17 cellular contexts compared by ENCODE assay signal in genomic region chr18:65016631-65017371, GRCh38.
DNase-seq lines count a peak whose midpoint lies in the region; ATAC-seq lines count a peak whose summit lies in the region.
"Had no signal": no experiment of that assay in that cellular context is flagged by ENCODE, and none has a peak within 500 bp of the region (broad histone marks: within the 10 kb centered on the region; RNA-seq: fewer than 3 reads in every experiment).

No MANE protein-coding gene starts in this region.

- no peak overlapping the region for H4K8ac ChIP-seq in neuronal stem cell (ENCODE audit: low read depth, low read length)

- no peaks in the 10 kb centered on the region for H3K36me3 Mint-ChIP-seq in stimulated activated effector memory CD8-positive, alpha-beta T cell treated with anti-CD3 and anti-CD28 coated beads, Interleukin-12 subunit alpha, Interleukin-12 subunit beta, amount 100 ng/mL, for 72 hours

- H3K14ac ChIP-seq in neuronal stem cell (ENCODE audit: low read length): peak overlapping the region; percentile 63

- no peak overlapping the region for H2AK5ac ChIP-seq in neuronal stem cell (ENCODE audit: low read depth, low read length)

- peak overlapping the region in 1 of 2 donors; percentile 60 for H3K4me3 ChIP-seq in neuronal stem cell (ENCODE audit: low read length in 2 of 2)
- H3K4me3 ChIP-seq: HAP-1 had no signal

- no peaks in the 10 kb centered on the region for H3K9me3 ChIP-seq in neuronal stem cell (replicated peaks in 1 of 2; ENCODE audit: control insufficient read depth in 2 of 2, insufficient read depth in 1 of 2, low read depth in 1 of 2, low read length in 2 of 2)
- H3K9me3 ChIP-seq: HAP-1 had no signal

- H3K9ac ChIP-seq in neuronal stem cell (ENCODE audit: low read depth, low read length, poor library complexity): no peak overlapping the region

- H3K36me3 ChIP-seq in neuronal stem cell (replicated peaks in 1 of 2; ENCODE audit: control insufficient read depth in 2 of 2, insufficient read depth in 2 of 2, low read length in 2 of 2): no peaks in the 10 kb centered on the region
- H3K36me3 ChIP-seq: HAP-1 had no signal

- DNase-seq in cardiac septum (ENCODE audit: low spot score) (peak; percentile 74), Right ventricle myocardium inferior (ENCODE audit: missing footprints) (no peak), neuronal stem cell (ENCODE audit: low spot score) (no peak), ureter (ENCODE audit: low spot score) (no peak), A172 (ENCODE audit: low spot score) (no peak)
- no peak for DNase-seq in stimulated activated effector memory CD8-positive, alpha-beta T cell treated with anti-CD3 and anti-CD28 coated beads, Interleukin-12 subunit alpha, Interleukin-12 subunit beta, amount 100 ng/mL, for 72 hours (ENCODE audit: low spot score in 2 of 2)
- DNase-seq: ACHN; C1 segment of cervical spinal cord; Calu3; CD4-positive, alpha-beta T cell; DMS 273 treated with DMSO at 0.1 percent for 48 hours; GOT3 had no signal

- no peak overlapping the region for H2BK15ac ChIP-seq in neuronal stem cell (ENCODE audit: low read length)

- H3K4me2 ChIP-seq in neuronal stem cell (ENCODE audit: insufficient read depth, low read length, poor library complexity, severe bottlenecking): no peak overlapping the region

- no peaks in the 10 kb centered on the region for H3K27me3 ChIP-seq in neuronal stem cell (ENCODE audit: control insufficient read depth in 3 of 3, insufficient read depth in 3 of 3, low read depth in 1 of 3, low read length in 3 of 3)

- intact Hi-C loops in cardiac septum (cut with DNase I): no loop called here
- intact Hi-C loops in Right ventricle myocardium inferior (cut with DNase I): no loop called here

- H3K4me1 Mint-ChIP-seq in stimulated activated effector memory CD8-positive, alpha-beta T cell treated with anti-CD3 and anti-CD28 coated beads, Interleukin-12 subunit alpha, Interleukin-12 subunit beta, amount 100 ng/mL, for 72 hours: no peaks in the 10 kb centered on the region
- H3K4me1 Mint-ChIP-seq: B cell had no signal

- no peak overlapping the region for H3K4me3 Mint-ChIP-seq in stimulated activated effector memory CD8-positive, alpha-beta T cell treated with anti-CD3 and anti-CD28 coated beads, Interleukin-12 subunit alpha, Interleukin-12 subunit beta, amount 100 ng/mL, for 72 hours
- H3K4me3 Mint-ChIP-seq: B cell; CD4-positive, alpha-beta T cell had no signal

- WGBS in neuronal stem cell (ENCODE audit: extremely low coverage in 2 of 2, insufficient read length in 2 of 2, insufficient replicate concordance in 1 of 2), 2 donors: no CpG with 5 or more reads among the region's 12 CpGs

- H2BK12ac ChIP-seq in neuronal stem cell (ENCODE audit: low read length): no peak overlapping the region

- H3K27ac Mint-ChIP-seq in stimulated activated effector memory CD8-positive, alpha-beta T cell treated with anti-CD3 and anti-CD28 coated beads, Interleukin-12 subunit alpha, Interleukin-12 subunit beta, amount 100 ng/mL, for 72 hours: no peak overlapping the region
- H3K27ac Mint-ChIP-seq: B cell; CD4-positive, alpha-beta T cell had no signal

- no peak for ATAC-seq in Right ventricle myocardium inferior
- ATAC-seq in stimulated activated effector memory CD8-positive, alpha-beta T cell treated with anti-CD3 and anti-CD28 coated beads, Interleukin-12 subunit alpha, Interleukin-12 subunit beta, amount 100 ng/mL, for 72 hours: peak; percentile 13
- no peak for ATAC-seq in GM18873 (IDR thresholded peaks at IDR 0.05; ENCODE audit: low FRiP score, unreplicated experiment)
- ATAC-seq in GM18870 (IDR thresholded peaks at IDR 0.05; ENCODE audit: unreplicated experiment): no peak

- no peak overlapping the region for H2BK5ac ChIP-seq in neuronal stem cell (ENCODE audit: low read length)

- H3K27ac ChIP-seq in neuronal stem cell (replicated peaks; ENCODE audit: low read length): no peak overlapping the region
- H3K27ac ChIP-seq: 22Rv1 had no signal

- no peak overlapping the region for H2BK120ac ChIP-seq in neuronal stem cell (ENCODE audit: low read depth, low read length)

- peak overlapping the region; percentile 10 for H2AFZ ChIP-seq in neuronal stem cell (ENCODE audit: low read length)

- H3K4ac ChIP-seq in neuronal stem cell (ENCODE audit: low read length): no peak overlapping the region

- no peak overlapping the region for H4K91ac ChIP-seq in neuronal stem cell (ENCODE audit: low read depth, low read length, poor library complexity)

- H3K79me1 ChIP-seq in neuronal stem cell (ENCODE audit: low read depth, low read length): no peaks in the 10 kb centered on the region

- no peaks in the 10 kb centered on the region for H3K4me1 ChIP-seq in neuronal stem cell (ENCODE audit: control insufficient read depth in 2 of 2, insufficient read depth in 1 of 2, low read depth in 1 of 2, low read length in 2 of 2)

- no peak overlapping the region for H3K18ac ChIP-seq in neuronal stem cell (ENCODE audit: low read length)

- H3K23ac ChIP-seq in neuronal stem cell (ENCODE audit: low read depth, low read length, poor library complexity): no peak overlapping the region

- peaks cover 22% of the 10 kb centered on the region for H3K9me3 Mint-ChIP-seq in stimulated activated effector memory CD8-positive, alpha-beta T cell treated with anti-CD3 and anti-CD28 coated beads, Interleukin-12 subunit alpha, Interleukin-12 subunit beta, amount 100 ng/mL, for 72 hours
